1 cellular context compared by ENCODE assay signal in genomic region chr1:94612555-94613204, GRCh38.
TF ChIP-seq lines count a peak whose summit lies in the region.

No MANE protein-coding gene starts in this region.

TF ChIP-seq in WTC11, 78 proteins besides CTCF, POLR2A, EP300 and RAD21 (continued from another document):
- TF ChIP-seq AR (CRISPR knock-in tag; IDR thresholded peaks at IDR 0.05) (no peak), ZNF317 (CRISPR knock-in tag; IDR thresholded peaks at IDR 0.05; ENCODE audit: borderline replicate concordance, low read depth) (no peak), TEAD1 (CRISPR knock-in tag; IDR thresholded peaks at IDR 0.05) (no peak), KAT7 (CRISPR knock-in tag; IDR thresholded peaks at IDR 0.05; ENCODE audit: borderline replicate concordance) (no peak), RELA (CRISPR knock-in tag; IDR thresholded peaks at IDR 0.05; ENCODE audit: borderline replicate concordance) (no peak), TEAD4 (CRISPR knock-in tag; IDR thresholded peaks at IDR 0.05) (no peak), MXD4 (CRISPR knock-in tag; IDR thresholded peaks at IDR 0.05; ENCODE audit: borderline replicate concordance) (no peak), NR2C2 (CRISPR knock-in tag; IDR thresholded peaks at IDR 0.05) (no peak), ZNF671 (CRISPR knock-in tag; IDR thresholded peaks at IDR 0.05) (no peak), NR1H2 (CRISPR knock-in tag; IDR thresholded peaks at IDR 0.05) (no peak), CBFB (CRISPR knock-in tag; IDR thresholded peaks at IDR 0.05; ENCODE audit: low read depth) (no peak)
- TF ChIP-seq, protein P1, sequence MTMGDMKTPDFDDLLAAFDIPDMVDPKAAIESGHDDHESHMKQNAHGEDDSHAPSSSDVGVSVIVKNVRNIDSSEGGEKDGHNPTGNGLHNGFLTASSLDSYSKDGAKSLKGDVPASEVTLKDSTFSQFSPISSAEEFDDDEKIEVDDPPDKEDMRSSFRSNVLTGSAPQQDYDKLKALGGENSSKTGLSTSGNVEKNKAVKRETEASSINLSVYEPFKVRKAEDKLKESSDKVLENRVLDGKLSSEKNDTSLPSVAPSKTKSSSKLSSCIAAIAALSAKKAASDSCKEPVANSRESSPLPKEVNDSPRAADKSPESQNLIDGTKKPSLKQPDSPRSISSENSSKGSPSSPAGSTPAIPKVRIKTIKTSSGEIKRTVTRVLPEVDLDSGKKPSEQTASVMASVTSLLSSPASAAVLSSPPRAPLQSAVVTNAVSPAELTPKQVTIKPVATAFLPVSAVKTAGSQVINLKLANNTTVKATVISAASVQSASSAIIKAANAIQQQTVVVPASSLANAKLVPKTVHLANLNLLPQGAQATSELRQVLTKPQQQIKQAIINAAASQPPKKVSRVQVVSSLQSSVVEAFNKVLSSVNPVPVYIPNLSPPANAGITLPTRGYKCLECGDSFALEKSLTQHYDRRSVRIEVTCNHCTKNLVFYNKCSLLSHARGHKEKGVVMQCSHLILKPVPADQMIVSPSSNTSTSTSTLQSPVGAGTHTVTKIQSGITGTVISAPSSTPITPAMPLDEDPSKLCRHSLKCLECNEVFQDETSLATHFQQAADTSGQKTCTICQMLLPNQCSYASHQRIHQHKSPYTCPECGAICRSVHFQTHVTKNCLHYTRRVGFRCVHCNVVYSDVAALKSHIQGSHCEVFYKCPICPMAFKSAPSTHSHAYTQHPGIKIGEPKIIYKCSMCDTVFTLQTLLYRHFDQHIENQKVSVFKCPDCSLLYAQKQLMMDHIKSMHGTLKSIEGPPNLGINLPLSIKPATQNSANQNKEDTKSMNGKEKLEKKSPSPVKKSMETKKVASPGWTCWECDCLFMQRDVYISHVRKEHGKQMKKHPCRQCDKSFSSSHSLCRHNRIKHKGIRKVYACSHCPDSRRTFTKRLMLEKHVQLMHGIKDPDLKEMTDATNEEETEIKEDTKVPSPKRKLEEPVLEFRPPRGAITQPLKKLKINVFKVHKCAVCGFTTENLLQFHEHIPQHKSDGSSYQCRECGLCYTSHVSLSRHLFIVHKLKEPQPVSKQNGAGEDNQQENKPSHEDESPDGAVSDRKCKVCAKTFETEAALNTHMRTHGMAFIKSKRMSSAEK (CRISPR knock-in tag; IDR thresholded peaks at IDR 0.05; ENCODE audit: borderline replicate concordance) = no peak
- TF ChIP-seq, protein P2, sequence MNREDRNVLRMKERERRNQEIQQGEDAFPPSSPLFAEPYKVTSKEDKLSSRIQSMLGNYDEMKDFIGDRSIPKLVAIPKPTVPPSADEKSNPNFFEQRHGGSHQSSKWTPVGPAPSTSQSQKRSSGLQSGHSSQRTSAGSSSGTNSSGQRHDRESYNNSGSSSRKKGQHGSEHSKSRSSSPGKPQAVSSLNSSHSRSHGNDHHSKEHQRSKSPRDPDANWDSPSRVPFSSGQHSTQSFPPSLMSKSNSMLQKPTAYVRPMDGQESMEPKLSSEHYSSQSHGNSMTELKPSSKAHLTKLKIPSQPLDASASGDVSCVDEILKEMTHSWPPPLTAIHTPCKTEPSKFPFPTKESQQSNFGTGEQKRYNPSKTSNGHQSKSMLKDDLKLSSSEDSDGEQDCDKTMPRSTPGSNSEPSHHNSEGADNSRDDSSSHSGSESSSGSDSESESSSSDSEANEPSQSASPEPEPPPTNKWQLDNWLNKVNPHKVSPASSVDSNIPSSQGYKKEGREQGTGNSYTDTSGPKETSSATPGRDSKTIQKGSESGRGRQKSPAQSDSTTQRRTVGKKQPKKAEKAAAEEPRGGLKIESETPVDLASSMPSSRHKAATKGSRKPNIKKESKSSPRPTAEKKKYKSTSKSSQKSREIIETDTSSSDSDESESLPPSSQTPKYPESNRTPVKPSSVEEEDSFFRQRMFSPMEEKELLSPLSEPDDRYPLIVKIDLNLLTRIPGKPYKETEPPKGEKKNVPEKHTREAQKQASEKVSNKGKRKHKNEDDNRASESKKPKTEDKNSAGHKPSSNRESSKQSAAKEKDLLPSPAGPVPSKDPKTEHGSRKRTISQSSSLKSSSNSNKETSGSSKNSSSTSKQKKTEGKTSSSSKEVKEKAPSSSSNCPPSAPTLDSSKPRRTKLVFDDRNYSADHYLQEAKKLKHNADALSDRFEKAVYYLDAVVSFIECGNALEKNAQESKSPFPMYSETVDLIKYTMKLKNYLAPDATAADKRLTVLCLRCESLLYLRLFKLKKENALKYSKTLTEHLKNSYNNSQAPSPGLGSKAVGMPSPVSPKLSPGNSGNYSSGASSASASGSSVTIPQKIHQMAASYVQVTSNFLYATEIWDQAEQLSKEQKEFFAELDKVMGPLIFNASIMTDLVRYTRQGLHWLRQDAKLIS (CRISPR knock-in tag; IDR thresholded peaks at IDR 0.05; ENCODE audit: borderline replicate concordance) = no peak
- TF ChIP-seq, protein P3, sequence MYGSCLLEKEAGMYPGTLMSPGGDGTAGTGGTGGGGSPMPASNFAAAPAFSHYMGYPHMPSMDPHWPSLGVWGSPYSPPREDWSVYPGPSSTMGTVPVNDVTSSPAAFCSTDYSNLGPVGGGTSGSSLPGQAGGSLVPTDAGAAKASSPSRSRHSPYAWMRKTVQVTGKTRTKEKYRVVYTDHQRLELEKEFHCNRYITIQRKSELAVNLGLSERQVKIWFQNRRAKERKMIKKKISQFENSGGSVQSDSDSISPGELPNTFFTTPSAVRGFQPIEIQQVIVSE (CRISPR knock-in tag; IDR thresholded peaks at IDR 0.05; ENCODE audit: borderline replicate concordance) = no peak
